ENCODE assay signal across 8 cellular contexts in genomic region chr13:42990147-42990990, GRCh38.
DNase-seq lines count a peak whose midpoint lies in the region; ATAC-seq and TF ChIP-seq lines count a peak whose summit lies in the region.

No MANE protein-coding gene starts in this region.

- peaks cover 14% of the 10 kb centered on the region for H3K27me3 Mint-ChIP-seq in nephron (ENCODE audit: low read depth)
- peaks cover 22% of the 10 kb centered on the region for H3K27me3 Mint-ChIP-seq in nephron progenitor cell (ENCODE audit: low read depth, poor library complexity)

- H3K27ac Mint-ChIP-seq in nephron (peak overlapping the region; percentile 92 to 97 (median 92)), nephron progenitor cell (no peak overlapping the region)

- H3K36me3 Mint-ChIP-seq in nephron (ENCODE audit: low read depth) (no peaks in the 10 kb centered on the region), nephron progenitor cell (ENCODE audit: low read depth) (no peaks in the 10 kb centered on the region)

- TF ChIP-seq CTCF in nephron (IDR thresholded peaks at IDR 0.05; ENCODE audit: unreplicated experiment in 3 of 3) (no peak), nephron progenitor cell (IDR thresholded peaks at IDR 0.05) (no peak)

- DNase-seq in DMS153 treated with DMSO at 0.1 percent for 48 hours (lab: John Stamatoyannopoulos, UW; ENCODE audit: unreplicated experiment) (peak; percentile 66), NCI-H1105 (lab: John Stamatoyannopoulos, UW) (peak; percentile 36), glomerular visceral epithelial cell (ENCODE audit: extremely low spot score) (no peak), nephron progenitor cell (no peak)
- DNase-seq in central memory CD4-positive, alpha-beta T cell: peak; percentile 35
- DNase-seq in stimulated activated CD8-positive, alpha-beta memory T cell treated with anti-CD3 and anti-CD28 coated beads, Interleukin-4, amount 100 ng/mL, for 48 hours: no peak

- peaks cover 26% of the 10 kb centered on the region for H3K4me1 Mint-ChIP-seq in nephron
- peaks cover 35% of the 10 kb centered on the region for H3K4me1 Mint-ChIP-seq in nephron progenitor cell

- peak overlapping the region; percentile 57 to 85 (median 76) for H3K4me3 Mint-ChIP-seq in nephron
- H3K4me3 Mint-ChIP-seq in nephron progenitor cell: no peak overlapping the region

- no peak for ATAC-seq in activated CD4-positive, CD25-positive, alpha-beta regulatory T cell treated with anti-CD3 and anti-CD28 coated beads, Interleukin-2, amount 50 U/mL, for 24 hours

- H3K9me3 Mint-ChIP-seq in nephron (no peaks in the 10 kb centered on the region), nephron progenitor cell (no peaks in the 10 kb centered on the region)

Comparison
In these comparisons a context has a peak if more than half of its experiments do, and no peak if none do; other contexts are left out.
1. DNase-seq: peak in DMS153 treated with DMSO at 0.1 percent for 48 hours (single experiment), NCI-H1105 (single experiment) and central memory CD4-positive, alpha-beta T cell (single experiment); none in glomerular visceral epithelial cell (single experiment), nephron progenitor cell (single experiment) and stimulated activated CD8-positive, alpha-beta memory T cell treated with anti-CD3 and anti-CD28 coated beads, Interleukin-4, amount 100 ng/mL, for 48 hours (single experiment).